1 cellular context compared by ENCODE assay signal in genomic region chrX:10158279-10158939, GRCh38.
A peak's percentile ranks its signal among the peaks of the same experiment; 100 is the strongest.
TF ChIP-seq lines count a peak whose summit lies in the region.

No MANE protein-coding gene starts in this region.

TF ChIP-seq in H1, 55 proteins besides CTCF, POLR2A, EP300 and RAD21:
- no peak for TF ChIP-seq RXRA (IDR thresholded peaks at IDR 0.05; ENCODE audit: insufficient read depth, low read depth, low read length)
- TF ChIP-seq CREB1 (IDR thresholded peaks at IDR 0.05): peak; percentile 60; the same call in 1 of the 2 replicates
- TF ChIP-seq RNF2 (IDR thresholded peaks at IDR 0.05; ENCODE audit: borderline replicate concordance, low read depth, low read length, missing control alignments, poor library complexity, severe bottlenecking): no peak
- peak; percentile 45 for TF ChIP-seq ASH2L (IDR thresholded peaks at IDR 0.05; ENCODE audit: low read length)
- no peak for TF ChIP-seq RBBP5 (IDR thresholded peaks at IDR 0.05; ENCODE audit: borderline replicate concordance, low read depth, low read length)
- no peak for TF ChIP-seq SP1 (IDR thresholded peaks at IDR 0.05; ENCODE audit: low read depth, low read length)
- no peak for TF ChIP-seq SAP30 (IDR thresholded peaks at IDR 0.05; ENCODE audit: insufficient read depth, insufficient replicate concordance, low read length)
- peak; percentile 64 for TF ChIP-seq E2F6 (IDR thresholded peaks at IDR 0.05)
- TF ChIP-seq POLR2AphosphoS5 (IDR thresholded peaks at IDR 0.05; ENCODE audit: low read depth, low read length): no peak
- TF ChIP-seq HDAC2 (IDR thresholded peaks at IDR 0.05; ENCODE audit: borderline replicate concordance in 1 of 2, low read depth in 2 of 2, low read length in 2 of 2): peak in 1 of 2 experiments; percentile 48; a peak in 1 of 4 replicates
- TF ChIP-seq EZH2 (IDR thresholded peaks at IDR 0.05; ENCODE audit: low read depth, low read length, severe bottlenecking): no peak
- TF ChIP-seq GTF2F1 (IDR thresholded peaks at IDR 0.05; ENCODE audit: borderline replicate concordance, low read depth, low read length): no peak
- peak; percentile 73 for TF ChIP-seq USF2 (IDR thresholded peaks at IDR 0.05; ENCODE audit: low read length)
- no peak for TF ChIP-seq FOSL1 (IDR thresholded peaks at IDR 0.05; ENCODE audit: insufficient read depth, low read depth, low read length)
- peak; percentile 76 for TF ChIP-seq MAX (IDR thresholded peaks at IDR 0.05)
